In genomic region chr18:2387588-2387987, GRCh38 we compare ENCODE assay signal across 24 cellular contexts.
"Had no signal": no experiment of that assay in that cellular context is flagged by ENCODE, and none has a peak within 500 bp of the region (broad histone marks: within the 10 kb centered on the region; RNA-seq: fewer than 3 reads in every experiment).

No MANE protein-coding gene starts in this region.

- ATAC-seq: effector memory CD8-positive, alpha-beta T cell; esophagus mucosa; gastrocnemius medialis; heart right ventricle; left cardiac atrium; left lung; left ventricle myocardium superior; lower lobe of right lung; mucosa of descending colon; naive thymus-derived CD8-positive, alpha-beta T cell had no signal

- H3K27ac ChIP-seq: epithelial cell of prostate, esophagus squamous epithelium, gastrocnemius medialis, heart right ventricle, left lung, lower lobe of right lung had no signal

- H3K27me3 ChIP-seq: esophagus squamous epithelium, gastrocnemius medialis, heart right ventricle, left lung had no signal

- DNase-seq: cortex of kidney; effector CD8-positive, alpha-beta T cell; effector memory CD8-positive, alpha-beta T cell; endodermal cell; erythroblast; esophagus squamous epithelium; foreskin fibroblast; foreskin melanocyte; gastrocnemius medialis; glutamatergic neuron; head of caudate nucleus; heart right ventricle; hippocampal formation; left cardiac atrium; left lung; left ventricle myocardium superior; lower lobe of right lung; mesenchymal stem cell; mucosa of descending colon; naive B cell; naive thymus-derived CD8-positive, alpha-beta T cell had no signal

- FAIRE-seq: keratinocyte had no signal

- H3K9me3 ChIP-seq: esophagus squamous epithelium, gastrocnemius medialis had no signal

- H3K4me3 ChIP-seq: esophagus squamous epithelium, heart right ventricle, left lung, lower lobe of right lung, mucosa of descending colon had no signal

- H3K36me3 ChIP-seq: esophagus squamous epithelium, gastrocnemius medialis, heart right ventricle, left lung, lower lobe of right lung had no signal

- H3K4me1 ChIP-seq: esophagus squamous epithelium, gastrocnemius medialis, heart right ventricle, left lung, lower lobe of right lung had no signal
